8 cellular contexts compared by ENCODE assay signal in the genomic region with DNA sequence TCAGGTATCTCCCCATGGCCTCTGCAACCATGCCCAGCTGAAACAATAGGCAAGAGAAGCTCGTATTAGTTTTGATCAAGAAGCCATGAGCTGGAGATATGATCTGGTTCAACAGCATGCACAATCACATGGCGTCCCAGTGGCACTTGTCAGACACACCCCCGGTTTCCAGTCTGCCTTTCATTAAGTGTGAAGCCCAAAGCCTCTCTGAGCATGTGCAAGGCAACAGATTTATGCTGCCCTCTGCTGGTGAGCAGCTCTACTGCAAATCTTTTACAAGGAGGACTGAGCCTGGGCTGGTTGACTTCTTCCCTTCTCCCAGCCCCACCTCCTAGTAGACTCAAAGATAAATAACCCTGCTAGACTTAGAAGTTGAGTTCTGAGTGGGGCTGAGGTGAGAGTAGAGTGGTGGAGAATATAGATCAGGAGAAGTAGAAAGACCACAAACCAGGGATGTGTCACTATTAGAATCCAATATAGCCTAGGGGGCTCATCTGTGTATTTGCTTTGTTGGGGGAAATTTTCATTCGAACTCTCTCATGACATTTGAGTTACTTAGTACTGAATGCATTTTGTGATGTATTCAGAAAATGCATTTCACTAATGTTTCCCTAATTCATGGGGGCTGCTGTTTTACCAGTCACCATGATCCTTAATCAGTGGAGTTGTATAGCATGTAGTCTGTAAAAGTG. TPM values are rescaled to one million over a fixed set of nuclear protein-coding genes. Genes with fewer than 3 reads are reported as not detected.
DNase-seq lines count a peak whose midpoint lies in the region; ATAC-seq, FAIRE-seq and TF ChIP-seq lines count a peak whose summit lies in the region.

No MANE protein-coding gene starts in this region.

- no peaks in the 10 kb centered on the region for H3K27me3 Mint-ChIP-seq in activated T-helper 2 cell treated with anti-CD3 and anti-CD28 coated beads, Interferon-gamma antibody, Interleukin-2, Interleukin-4, amounts not matched to agents 10 μg/mL and 5 μg/mL and 100 μg/mL, durations not matched to agents 14 hours and 24 hours and 36 hours (ENCODE audit: low read depth)

- H3K9me3 Mint-ChIP-seq in activated T-helper 2 cell treated with anti-CD3 and anti-CD28 coated beads, Interferon-gamma antibody, Interleukin-2, Interleukin-4, amounts not matched to agents 10 μg/mL and 5 μg/mL and 100 μg/mL, durations not matched to agents 14 hours and 24 hours and 36 hours, result no peaks in the 10 kb centered on the region

- TF ChIP-seq POLR2A in H54 (IDR thresholded peaks at IDR 0.05; ENCODE audit: low read depth, low read length) (no peak), gastroesophageal sphincter (IDR thresholded peaks at IDR 0.05) (no peak)

- TF ChIP-seq CTCF in LNCaP clone FGC (IDR thresholded peaks at IDR 0.05; ENCODE audit: control insufficient read depth, extremely low read depth, insufficient read depth) (peak; percentile 96), gastroesophageal sphincter (IDR thresholded peaks at IDR 0.05) (peak; percentile 48 to 79 (median 68))

- H3K36me3 Mint-ChIP-seq in activated T-helper 2 cell treated with anti-CD3 and anti-CD28 coated beads, Interferon-gamma antibody, Interleukin-2, Interleukin-4, amounts not matched to agents 10 μg/mL and 5 μg/mL and 100 μg/mL, durations not matched to agents 14 hours and 24 hours and 36 hours (ENCODE audit: low read depth), result no peaks in the 10 kb centered on the region

- no peaks in the 10 kb centered on the region for H3K36me3 ChIP-seq in gastroesophageal sphincter

- intact Hi-C loops in activated T-helper 2 cell treated with anti-CD3 and anti-CD28 coated beads, Interferon-gamma antibody, Interleukin-2, Interleukin-4, amounts not matched to agents 10 μg/mL and 5 μg/mL and 100 μg/mL, durations not matched to agents 14 hours and 24 hours and 36 hours (cut with micrococcal nuclease), result loop anchor here (1.0 to 10.0 kb wide), 4 partner anchors 57 to 491 kb away; no protein-coding TSS in a partner anchor

- H3K4me3 Mint-ChIP-seq in activated T-helper 2 cell treated with anti-CD3 and anti-CD28 coated beads, Interferon-gamma antibody, Interleukin-2, Interleukin-4, amounts not matched to agents 10 μg/mL and 5 μg/mL and 100 μg/mL, durations not matched to agents 14 hours and 24 hours and 36 hours (ENCODE audit: low read depth), result no peak overlapping the region

- H3K4me1 ChIP-seq in gastroesophageal sphincter, result no peaks in the 10 kb centered on the region

- peak; percentile 81 for DNase-seq in GM03348 (ENCODE audit: low spot score)
- peak; percentile 11 for DNase-seq in H54 (ENCODE audit: insufficient read length, low spot score)
- DNase-seq in LNCaP clone FGC (ENCODE audit: low read depth), result peak; percentile 78
- DNase-seq in RPMI7951 (ENCODE audit: low read depth), result peak; percentile 69
- peak; percentile 51 for DNase-seq in activated T-helper 2 cell treated with anti-CD3 and anti-CD28 coated beads, Interferon-gamma antibody, Interleukin-2, Interleukin-4, amounts not matched to agents 10 μg/mL and 5 μg/mL and 100 μg/mL, durations not matched to agents 14 hours and 24 hours and 36 hours (ENCODE audit: low spot score)
- peak; percentile 92 for DNase-seq in pons (ENCODE audit: low spot score)
- peak; percentile 71 for DNase-seq in ureter (ENCODE audit: low spot score)

- peak; percentile 80 for FAIRE-seq in H54 (lab: Jason Lieb, UNC)

- ATAC-seq in gastroesophageal sphincter, result peak; percentile 57

- H3K27ac ChIP-seq in gastroesophageal sphincter, result no peak overlapping the region

- H3K9me3 ChIP-seq in gastroesophageal sphincter, result no peaks in the 10 kb centered on the region

- H3K4me1 Mint-ChIP-seq in activated T-helper 2 cell treated with anti-CD3 and anti-CD28 coated beads, Interferon-gamma antibody, Interleukin-2, Interleukin-4, amounts not matched to agents 10 μg/mL and 5 μg/mL and 100 μg/mL, durations not matched to agents 14 hours and 24 hours and 36 hours (ENCODE audit: low read depth), result no peaks in the 10 kb centered on the region

- TF ChIP-seq EP300 in gastroesophageal sphincter (IDR thresholded peaks at IDR 0.05), result no peak

- no peaks in the 10 kb centered on the region for H3K27me3 ChIP-seq in gastroesophageal sphincter

- H3K4me3 ChIP-seq in LNCaP clone FGC (ENCODE audit: low read depth, low read length), result no peak overlapping the region
- no peak overlapping the region for H3K4me3 ChIP-seq in gastroesophageal sphincter

- WGBS in gastroesophageal sphincter (ENCODE audit: low coverage in 1 of 2), 2 donors, result 29 to 45% methylated on average over 2 to 4 of the region's 4 CpGs

- H3K27ac Mint-ChIP-seq in activated T-helper 2 cell treated with anti-CD3 and anti-CD28 coated beads, Interferon-gamma antibody, Interleukin-2, Interleukin-4, amounts not matched to agents 10 μg/mL and 5 μg/mL and 100 μg/mL, durations not matched to agents 14 hours and 24 hours and 36 hours, result no peak overlapping the region

RNA-seq across cellular contexts. Expression of a gene that starts 53.7 kb away (rescaled TPM):
- total RNA-seq in RPMI7951 (2014; rRNA removed; shearing (Covaris generic)), result 10.7 and 17.4 TPM in 2 replicates
- total RNA-seq in activated T-helper 2 cell treated with anti-CD3 and anti-CD28 coated beads, Interferon-gamma antibody, Interleukin-2, Interleukin-4, amounts not matched to agents 10 μg/mL and 5 μg/mL and 100 μg/mL, durations not matched to agents 14 hours and 24 hours and 36 hours, result 29.3 and 29.5 TPM in 2 replicates
- total RNA-seq in gastroesophageal sphincter, result 10 to 100 TPM; 15.9 to 29.9 (median 18.6) TPM
- 24.9 TPM for total RNA-seq in ureter

Comparison
In these comparisons a context has a peak if more than half of its experiments do, and no peak if none do; other contexts are left out.
1. DNase-seq: peak in every context shown above with its lines; median percentile 92 in pons; 81 in GM03348; 78 in LNCaP clone FGC; 71 in ureter; 69 in RPMI7951; 51 in activated T-helper 2 cell treated with anti-CD3 and anti-CD28 coated beads, Interferon-gamma antibody, Interleukin-2, Interleukin-4, amounts not matched to agents 10 μg/mL and 5 μg/mL and 100 μg/mL, durations not matched to agents 14 hours and 24 hours and 36 hours; 11 in H54.